Comparison of ENCODE assay signal across 1 cellular context in genomic region chr1:180272395-180272794, GRCh38.
TF ChIP-seq lines count a peak whose summit lies in the region.

No MANE protein-coding gene starts in this region.

TF ChIP-seq in H1, 55 proteins besides CTCF, POLR2A, EP300 and RAD21:
- TF ChIP-seq RNF2 (IDR thresholded peaks at IDR 0.05; ENCODE audit: borderline replicate concordance, low read depth, low read length, missing control alignments, poor library complexity, severe bottlenecking): no peak
- TF ChIP-seq EGR1 (IDR thresholded peaks at IDR 0.05; ENCODE audit: borderline replicate concordance, low read depth, low read length): no peak
- TF ChIP-seq FOSL1 (IDR thresholded peaks at IDR 0.05; ENCODE audit: insufficient read depth, low read depth, low read length): no peak
